ENCODE assay signal across 34 cellular contexts in the genomic region with DNA sequence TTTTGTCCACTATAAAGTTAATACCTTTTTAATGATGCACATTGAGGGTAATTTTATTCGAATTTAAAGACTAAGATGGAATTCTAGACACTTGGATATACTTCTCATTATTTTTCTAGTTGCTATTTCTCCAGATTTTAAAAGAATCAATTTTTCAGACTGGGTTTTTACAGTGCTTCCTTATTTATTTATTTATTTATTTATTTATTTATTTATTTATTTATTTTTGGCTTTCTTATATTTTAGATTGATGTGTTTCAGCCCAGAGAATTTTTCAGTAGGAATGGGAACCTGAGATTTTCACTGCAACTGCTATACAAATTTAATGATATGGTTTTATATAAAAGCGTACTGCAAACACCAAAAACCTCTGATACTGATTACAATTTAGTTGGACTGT.
A peak's percentile ranks its signal among the peaks of the same experiment; 100 is the strongest.
DNase-seq lines count a peak whose midpoint lies in the region; ATAC-seq, FAIRE-seq and TF ChIP-seq lines count a peak whose summit lies in the region.
"Had no signal": no experiment of that assay in that cellular context is flagged by ENCODE, and none has a peak within 500 bp of the region (broad histone marks: within the 10 kb centered on the region; RNA-seq: fewer than 3 reads in every experiment).

No MANE protein-coding gene starts in this region.

- no peak overlapping the region for H3K4me3 Mint-ChIP-seq in stimulated activated naive B cell treated with anti-CD40 and anti-IgM and Interleukin-4, amounts not matched to agents 10 μg/mL and 1 μg/mL and 100 μg/mL, for 72 hours
- H3K4me3 Mint-ChIP-seq: B cell; CD14-positive monocyte; CD4-positive, alpha-beta memory T cell; CD4-positive, alpha-beta T cell; CD4-positive, CD25-positive, alpha-beta regulatory T cell; CD8-positive, alpha-beta memory T cell; CD8-positive, alpha-beta T cell had no signal

- H3K4me3 ChIP-seq in A549 (no peak overlapping the region), HEK293 (ENCODE audit: low read depth, low read length) (no peak overlapping the region), pancreas (no peak overlapping the region)
- H3K4me3 ChIP-seq: BLaER1; BLaER1 treated with 17β-estradiol and CSF1 and Interleukin-3, amounts not matched to agents 10 nM and 100 nM had no signal

- ATAC-seq in A549 = no peak
- ATAC-seq in pancreas = no peak
- no peak for ATAC-seq in Right ventricle myocardium inferior
- ATAC-seq in stimulated activated naive B cell treated with anti-CD40 and anti-IgM and Interleukin-4, amounts not matched to agents 10 μg/mL and 1 μg/mL and 100 μg/mL, for 72 hours (replicated peaks) = no peak
- no peak for ATAC-seq in HG03520 (IDR thresholded peaks at IDR 0.05; ENCODE audit: unreplicated experiment)
- ATAC-seq: CD8-positive, alpha-beta T cell had no signal

- no peaks in the 10 kb centered on the region for H3K36me3 Mint-ChIP-seq in stimulated activated naive B cell treated with anti-CD40 and anti-IgM and Interleukin-4, amounts not matched to agents 10 μg/mL and 1 μg/mL and 100 μg/mL, for 72 hours
- H3K36me3 Mint-ChIP-seq: CD14-positive monocyte; CD4-positive, alpha-beta memory T cell; CD4-positive, CD25-positive, alpha-beta regulatory T cell; CD8-positive, alpha-beta memory T cell; CD8-positive, alpha-beta T cell had no signal

- FAIRE-seq in A549 (lab: Jason Lieb, UNC) (no peak), pancreas (lab: Jason Lieb, UNC) (peak; percentile 26)
- FAIRE-seq: A204.1, D721Med had no signal

- no peak for TF ChIP-seq RAD21 in A549 (conservative IDR thresholded peaks at IDR 0.05 in 1 of 2, IDR thresholded peaks at IDR 0.05 in 1 of 2)

- CTCF ChIA-PET in A549 (lab: Yijun Ruan, JAX) = no interaction called here
- CTCF ChIA-PET in HEK293 (lab: Yijun Ruan, JAX) = no interaction called here

- TF ChIP-seq POLR2A in A549 (IDR thresholded peaks at IDR 0.05; ENCODE audit: low read length) = no peak

- H3K27me3 Mint-ChIP-seq in stimulated activated naive B cell treated with anti-CD40 and anti-IgM and Interleukin-4, amounts not matched to agents 10 μg/mL and 1 μg/mL and 100 μg/mL, for 72 hours = no peaks in the 10 kb centered on the region
- H3K27me3 Mint-ChIP-seq: B cell; CD4-positive, alpha-beta memory T cell; CD4-positive, alpha-beta T cell; CD8-positive, alpha-beta memory T cell had no signal

- no peaks in the 10 kb centered on the region for H3K4me1 Mint-ChIP-seq in stimulated activated naive B cell treated with anti-CD40 and anti-IgM and Interleukin-4, amounts not matched to agents 10 μg/mL and 1 μg/mL and 100 μg/mL, for 72 hours
- H3K4me1 Mint-ChIP-seq: B cell; CD14-positive monocyte; CD4-positive, alpha-beta memory T cell; CD4-positive, CD25-positive, alpha-beta regulatory T cell; CD8-positive, alpha-beta memory T cell had no signal

- H3K4me1 ChIP-seq in A549 = no peaks in the 10 kb centered on the region
- H3K4me1 ChIP-seq in HEK293 (ENCODE audit: control insufficient read depth, insufficient read depth, low read length) = no peaks in the 10 kb centered on the region
- H3K4me1 ChIP-seq in pancreas = no peaks in the 10 kb centered on the region
- H3K4me1 ChIP-seq: BLaER1; BLaER1 treated with 17β-estradiol and CSF1 and Interleukin-3, amounts not matched to agents 10 nM and 100 nM had no signal

- no peaks in the 10 kb centered on the region for H3K27me3 ChIP-seq in pancreas
- H3K27me3 ChIP-seq: BE2C; BLaER1; BLaER1 treated with 17β-estradiol and CSF1 and Interleukin-3, amounts not matched to agents 10 nM and 100 nM had no signal

- POLR2A ChIA-PET in A549 (lab: Yijun Ruan, JAX) = no interaction called here
- POLR2A ChIA-PET in HEK293 (lab: Yijun Ruan, JAX) = no interaction called here

- intact Hi-C loops in pancreas (cut with DNase I) = no loop called here
- intact Hi-C loops in Right ventricle myocardium inferior (cut with DNase I) = no loop called here

- H3K36me3 ChIP-seq in HEK293 (ENCODE audit: control insufficient read depth in 2 of 2, insufficient read depth in 1 of 2, low read length in 2 of 2) (no peaks in the 10 kb centered on the region), pancreas (no peaks in the 10 kb centered on the region)
- H3K36me3 ChIP-seq: BE2C; BLaER1; BLaER1 treated with 17β-estradiol and CSF1 and Interleukin-3, amounts not matched to agents 10 nM and 100 nM had no signal

- H3K27ac ChIP-seq in A549 = no peak overlapping the region
- H3K27ac ChIP-seq in HEK293 (ENCODE audit: extremely low read depth, low read depth, low read length) = no peak overlapping the region
- H3K27ac ChIP-seq in pancreas = no peak overlapping the region
- H3K27ac ChIP-seq: 22Rv1; BLaER1; BLaER1 treated with 17β-estradiol and CSF1 and Interleukin-3, amounts not matched to agents 10 nM and 100 nM; C4-2B had no signal

- WGBS in A549 (ENCODE audit: missing lambda C conversion rate) = 18% methylated on average over 2 of the region's 2 CpGs
- WGBS in pancreas, 2 donors = 82 to 86% methylated on average over 2 of the region's 2 CpGs

- no peak for DNase-seq in A549 (ENCODE audit: low read depth in 1 of 2, low spot score in 1 of 2)
- no peak for DNase-seq in pancreas
- DNase-seq in Right ventricle myocardium inferior (ENCODE audit: missing footprints) = no peak
- DNase-seq in stimulated activated naive B cell treated with anti-CD40 and anti-IgM and Interleukin-4, amounts not matched to agents 10 μg/mL and 1 μg/mL and 100 μg/mL, for 72 hours = no peak
- DNase-seq: 8988T; ACHN; AML-193; BE2C; C1 segment of cervical spinal cord; Caco-2; Calu3; CD4-positive, alpha-beta memory T cell; CD4-positive, alpha-beta T cell; CD4-positive, CD25-positive, alpha-beta regulatory T cell; CD8-positive, alpha-beta memory T cell; CD8-positive, alpha-beta T cell; COR-L47; DMS 273 treated with DMSO at 0.1 percent for 48 hours; DMS153; DMS53; DMS79; DMS79 treated with DMSO at 0.1 percent for 48 hours; DND-41; EL had no signal

- H3K9me3 Mint-ChIP-seq in stimulated activated naive B cell treated with anti-CD40 and anti-IgM and Interleukin-4, amounts not matched to agents 10 μg/mL and 1 μg/mL and 100 μg/mL, for 72 hours = no peaks in the 10 kb centered on the region
- H3K9me3 Mint-ChIP-seq: CD8-positive, alpha-beta T cell had no signal

- TF ChIP-seq CTCF in A549 (IDR thresholded peaks at IDR 0.05) = no peak
- no peak for TF ChIP-seq CTCF in HEK293 (tag by site-specific recombination; IDR thresholded peaks at IDR 0.05)
- TF ChIP-seq CTCF in pancreas (IDR thresholded peaks at IDR 0.05) = no peak

- no peak overlapping the region for H3K27ac Mint-ChIP-seq in stimulated activated naive B cell treated with anti-CD40 and anti-IgM and Interleukin-4, amounts not matched to agents 10 μg/mL and 1 μg/mL and 100 μg/mL, for 72 hours
- H3K27ac Mint-ChIP-seq: B cell; CD14-positive monocyte; CD4-positive, alpha-beta memory T cell; CD4-positive, alpha-beta T cell; CD4-positive, CD25-positive, alpha-beta regulatory T cell; CD8-positive, alpha-beta memory T cell; CD8-positive, alpha-beta T cell had no signal

- H3K9me3 ChIP-seq in A549 (no peaks in the 10 kb centered on the region), HEK293 (ENCODE audit: control insufficient read depth, insufficient read depth, low read depth, low read length) (no peaks in the 10 kb centered on the region), pancreas (no peaks in the 10 kb centered on the region)
- H3K9me3 ChIP-seq: BE2C; BLaER1; BLaER1 treated with 17β-estradiol and CSF1 and Interleukin-3, amounts not matched to agents 10 nM and 100 nM had no signal

- TF ChIP-seq EP300 in A549 (IDR thresholded peaks at IDR 0.05) = no peak

- H3K4me2 ChIP-seq in A549 = no peak overlapping the region
- H3K4me2 ChIP-seq: BLaER1; BLaER1 treated with 17β-estradiol and CSF1 and Interleukin-3, amounts not matched to agents 10 nM and 100 nM had no signal

TF ChIP-seq in A549, 52 proteins besides CTCF, POLR2A, EP300 and RAD21:
- TF ChIP-seq ZC3H11A (IDR thresholded peaks at IDR 0.05) (peak; percentile 78), MYC (IDR thresholded peaks at IDR 0.05; ENCODE audit: borderline replicate concordance, low read length) (no peak), HOXB5 (CRISPR knock-in tag; IDR thresholded peaks at IDR 0.05) (no peak)

TF ChIP-seq in HEK293, 187 proteins besides CTCF, POLR2A, EP300 and RAD21 (continues in another document):
- TF ChIP-seq ZNF623 (tag by site-specific recombination; IDR thresholded peaks at IDR 0.05) (0 out of 2 replicates have a peak, but pooled peaks have one; percentile 30), ZFP3 (tag by site-specific recombination; IDR thresholded peaks at IDR 0.05; ENCODE audit: low read depth) (no peak), ZNF140 (tag by site-specific recombination; IDR thresholded peaks at IDR 0.05) (peak; percentile 25; the same call in 1 of the 2 replicates), ZNF138 (tag by site-specific recombination; IDR thresholded peaks at IDR 0.05; ENCODE audit: borderline replicate concordance) (no peak), ZNF571 (tag by site-specific recombination; IDR thresholded peaks at IDR 0.05) (no peak), ZSCAN30 (tag by site-specific recombination; IDR thresholded peaks at IDR 0.05) (no peak), SP2 (tag by site-specific recombination; IDR thresholded peaks at IDR 0.05) (no peak), ZBTB7A (tag by site-specific recombination; IDR thresholded peaks at IDR 0.05; ENCODE audit: low read depth) (no peak), ZNF426 (tag by site-specific recombination; IDR thresholded peaks at IDR 0.05) (peak; percentile 52), ZNF785 (tag by site-specific recombination; IDR thresholded peaks at IDR 0.05) (no peak), ZBTB1 (tag by site-specific recombination; IDR thresholded peaks at IDR 0.05) (no peak), ZNF202 (tag by site-specific recombination; IDR thresholded peaks at IDR 0.05; ENCODE audit: borderline replicate concordance) (no peak), ZNF555 (tag by site-specific recombination; conservative IDR thresholded peaks at IDR 0.05) (peak; percentile 33; the same call in 1 of the 2 replicates), ZNF501 (tag by site-specific recombination; IDR thresholded peaks at IDR 0.05) (no peak), ZIC2 (tag by site-specific recombination; IDR thresholded peaks at IDR 0.05) (no peak), ZNF530 (tag by site-specific recombination; IDR thresholded peaks at IDR 0.05; ENCODE audit: low read depth) (no peak)
